In the genomic region with DNA sequence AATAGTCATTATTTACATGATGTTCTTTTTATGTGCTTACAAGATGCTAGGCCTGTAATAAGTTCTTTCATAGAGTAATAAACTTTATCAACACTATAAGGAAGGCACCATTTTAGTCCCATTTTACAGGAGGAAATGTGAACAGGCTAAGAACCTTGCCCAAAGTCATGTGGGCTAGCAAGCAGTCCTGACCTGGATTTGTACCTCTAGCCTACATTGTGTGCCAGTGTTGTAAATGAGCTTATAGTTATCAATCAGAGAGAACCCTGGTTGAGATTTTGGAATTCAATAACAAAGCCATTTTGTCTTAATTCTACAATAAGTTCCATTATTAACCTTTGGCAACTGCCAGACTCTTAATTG, we compare ENCODE assay signal across 20 cellular contexts. TPM values are rescaled to one million over a fixed set of nuclear protein-coding genes. Genes with fewer than 3 reads are reported as not detected.
A peak's percentile ranks its signal among the peaks of the same experiment; 100 is the strongest.
DNase-seq lines count a peak whose midpoint lies in the region; ATAC-seq, FAIRE-seq and TF ChIP-seq lines count a peak whose summit lies in the region.
"Had no signal": no experiment of that assay in that cellular context is flagged by ENCODE, and none has a peak within 500 bp of the region (broad histone marks: within the 10 kb centered on the region; RNA-seq: fewer than 3 reads in every experiment).

No MANE protein-coding gene starts in this region.

- no peak overlapping the region for H2BK12ac ChIP-seq in H1 (ENCODE audit: low read depth, low read length)

- peak overlapping the region; percentile 33 for H3K27ac Mint-ChIP-seq in Calu3 (ENCODE audit: unreplicated experiment)
- H3K27ac Mint-ChIP-seq: activated CD4-positive, alpha-beta T cell treated with anti-CD3 and anti-CD28 coated beads, Interleukin-2, amount 10 ng/mL, durations not matched to agents 7 days and 5 days; stimulated activated naive B cell treated with anti-CD40 and anti-IgM and Interleukin-4, amounts not matched to agents 10 μg/mL and 1 μg/mL and 100 μg/mL, for 72 hours had no signal

- no peak overlapping the region for H4K8ac ChIP-seq in H1 (ENCODE audit: extremely low read depth, insufficient read depth, low read length)

- H3K4me1 ChIP-seq in OCI-LY1 (ENCODE audit: insufficient read depth, low read length, severe bottlenecking) (peaks cover 15% of the 10 kb centered on the region), H1 (replicated peaks in 1 of 4; ENCODE audit: control insufficient read depth in 3 of 4, insufficient read depth in 4 of 4, low read length in 3 of 4) (peaks cover 7 to 12% (median 9%) of the 10 kb centered on the region in 4 experiments), neutrophil (ENCODE audit: control insufficient read depth in 1 of 2, insufficient read depth in 1 of 2, low read depth in 1 of 2, low read length in 1 of 2) (peaks cover 27 to 31% of the 10 kb centered on the region in 2 experiments), prostate gland (replicated peaks) (no peaks in the 10 kb centered on the region)

- no peak overlapping the region for H2BK120ac ChIP-seq in H1 (replicated peaks; ENCODE audit: low read depth, low read length)

- no peak for TF ChIP-seq EP300 in H1 (IDR thresholded peaks at IDR 0.05; ENCODE audit: borderline replicate concordance in 1 of 2, low read depth in 2 of 2, low read length in 2 of 2)

- no peak for ATAC-seq in HG03571 (IDR thresholded peaks at IDR 0.05; ENCODE audit: unreplicated experiment)
- ATAC-seq: body of pancreas; stimulated activated naive B cell treated with anti-CD40 and anti-IgM and Interleukin-4, amounts not matched to agents 10 μg/mL and 1 μg/mL and 100 μg/mL, for 72 hours had no signal

- no peaks in the 10 kb centered on the region for H3K79me1 ChIP-seq in H1 (ENCODE audit: low read depth, low read length)

- intact Hi-C loops in Calu3 (cut with micrococcal nuclease; ENCODE audit: unreplicated experiment) (no loop called here), prostate gland (cut with DNase I) (no loop called here)

- no peaks in the 10 kb centered on the region for H3K79me2 ChIP-seq in OCI-LY1 (ENCODE audit: insufficient read depth, low read length)
- no peaks in the 10 kb centered on the region; a peak in 1 of 4 replicates for H3K79me2 ChIP-seq in H1 (ENCODE audit: control insufficient read depth in 1 of 2, insufficient read depth in 2 of 2, low read length in 2 of 2)

- H3F3A ChIP-seq in OCI-LY1 (ENCODE audit: insufficient read depth, low read length) = peaks cover 10% of the 10 kb centered on the region; the same call in 1 of the 2 replicates

- peaks cover 3% of the 10 kb centered on the region for H3K4me1 Mint-ChIP-seq in Calu3 (ENCODE audit: low read depth, unreplicated experiment)

- no peak for DNase-seq in Calu3
- DNase-seq in H1 (ENCODE audit: low read depth in 1 of 2, low spot score in 2 of 2) = no peak
- DNase-seq in stimulated activated CD4-positive, alpha-beta T cell treated with anti-CD3 and anti-CD28 coated beads, Interleukin-4, amount 100 ng/mL, for 24 hours = no peak
- no peak for DNase-seq in prostate gland (ENCODE audit: low spot score)
- DNase-seq: activated CD4-positive, alpha-beta T cell treated with anti-CD3 and anti-CD28 coated beads, Interleukin-2, amount 10 ng/mL, durations not matched to agents 7 days and 5 days; body of pancreas; DND-41; NCI-H1694 treated with DMSO at 0.1 percent for 48 hours; NCI-H748 treated with DMSO at 0.1 percent for 48 hours; sigmoid colon; stimulated activated naive B cell treated with anti-CD40 and anti-IgM and Interleukin-4, amounts not matched to agents 10 μg/mL and 1 μg/mL and 100 μg/mL, for 72 hours; T1000; uterus had no signal

- H2AK5ac ChIP-seq in H1 (ENCODE audit: low read depth, low read length) = no peak overlapping the region

- no peak overlapping the region for H2BK5ac ChIP-seq in H1 (ENCODE audit: low read depth, low read length)

- H3K4me3 Mint-ChIP-seq in Calu3 (ENCODE audit: low read depth, unreplicated experiment) = no peak overlapping the region
- H3K4me3 Mint-ChIP-seq: activated CD4-positive, alpha-beta T cell treated with anti-CD3 and anti-CD28 coated beads, Interleukin-2, amount 10 ng/mL, durations not matched to agents 7 days and 5 days; stimulated activated naive B cell treated with anti-CD40 and anti-IgM and Interleukin-4, amounts not matched to agents 10 μg/mL and 1 μg/mL and 100 μg/mL, for 72 hours had no signal

- no peak overlapping the region for H2AFZ ChIP-seq in OCI-LY1 (ENCODE audit: low read length)
- no peak overlapping the region for H2AFZ ChIP-seq in H1 (ENCODE audit: low read length)

- H3K23me2 ChIP-seq in H1 (ENCODE audit: low read depth, low read length) = no peaks in the 10 kb centered on the region

- TF ChIP-seq CTCF in Calu3 (IDR thresholded peaks at IDR 0.05; ENCODE audit: unreplicated experiment) = no peak
- no peak for TF ChIP-seq CTCF in OCI-LY1 (IDR thresholded peaks at IDR 0.05; ENCODE audit: low read length)
- no peak for TF ChIP-seq CTCF in H1 (IDR thresholded peaks at IDR 0.05; ENCODE audit: control extremely low read depth in 1 of 3, insufficient read depth in 1 of 3, low read depth in 1 of 3, low read length in 3 of 3)
- no peak for TF ChIP-seq CTCF in neutrophil (IDR thresholded peaks at IDR 0.05)
- no peak for TF ChIP-seq CTCF in prostate gland (IDR thresholded peaks at IDR 0.05)

- no peak overlapping the region for H4K91ac ChIP-seq in H1 (replicated peaks; ENCODE audit: insufficient read length, low read length)

- no peaks in the 10 kb centered on the region for H3K9me3 Mint-ChIP-seq in Calu3 (ENCODE audit: low read depth, unreplicated experiment)
- H3K9me3 Mint-ChIP-seq: activated CD4-positive, alpha-beta T cell treated with anti-CD3 and anti-CD28 coated beads, Interleukin-2, amount 10 ng/mL, durations not matched to agents 7 days and 5 days; stimulated activated naive B cell treated with anti-CD40 and anti-IgM and Interleukin-4, amounts not matched to agents 10 μg/mL and 1 μg/mL and 100 μg/mL, for 72 hours had no signal

- peaks cover 41% of the 10 kb centered on the region for H3K36me3 ChIP-seq in OCI-LY1 (ENCODE audit: insufficient read depth, low read length)
- peaks cover 8 to 33% (median 15%) of the 10 kb centered on the region in 4 experiments for H3K36me3 ChIP-seq in H1 (ENCODE audit: control insufficient read depth in 2 of 4, insufficient read depth in 4 of 4, low read length in 3 of 4)
- H3K36me3 ChIP-seq in neutrophil = peaks cover 55% of the 10 kb centered on the region
- no peaks in the 10 kb centered on the region for H3K36me3 ChIP-seq in prostate gland
- H3K36me3 ChIP-seq: uterus had no signal

- H3K27me3 Mint-ChIP-seq in Calu3 (ENCODE audit: unreplicated experiment) = peaks cover 5% of the 10 kb centered on the region
- H3K27me3 Mint-ChIP-seq: activated CD4-positive, alpha-beta T cell treated with anti-CD3 and anti-CD28 coated beads, Interleukin-2, amount 10 ng/mL, durations not matched to agents 7 days and 5 days; stimulated activated naive B cell treated with anti-CD40 and anti-IgM and Interleukin-4, amounts not matched to agents 10 μg/mL and 1 μg/mL and 100 μg/mL, for 72 hours had no signal

- no peak overlapping the region for H3K14ac ChIP-seq in H1 (ENCODE audit: insufficient read length)

- no peak for TF ChIP-seq POLR2A in H1 (IDR thresholded peaks at IDR 0.05; ENCODE audit: control extremely low read depth in 1 of 2, low read depth in 2 of 2, low read length in 2 of 2)
- no peak for TF ChIP-seq POLR2A in prostate gland (IDR thresholded peaks at IDR 0.05)

- H3K23ac ChIP-seq in H1 (ENCODE audit: insufficient read length) = no peak overlapping the region

- peaks cover 71% of the 10 kb centered on the region for H3K36me3 Mint-ChIP-seq in Calu3 (ENCODE audit: insufficient read depth, unreplicated experiment)

- peak overlapping the region; percentile 14 for H3K27ac ChIP-seq in OCI-LY1 (ENCODE audit: low read depth, low read length, poor library complexity, severe bottlenecking)
- no peak overlapping the region for H3K27ac ChIP-seq in H1 (ENCODE audit: low read depth, low read length)
- H3K27ac ChIP-seq in neutrophil = peak overlapping the region; percentile 66
- H3K27ac ChIP-seq in prostate gland = no peak overlapping the region
- H3K27ac ChIP-seq: BLaER1, body of pancreas, uterus had no signal

- H3K27me3 ChIP-seq in OCI-LY1 (ENCODE audit: insufficient read depth, low read length) (no peaks in the 10 kb centered on the region), H1 (replicated peaks in 1 of 4; ENCODE audit: control insufficient read depth in 3 of 4, extremely low read depth in 1 of 4, insufficient read depth in 3 of 4, low read length in 3 of 4) (no peaks in the 10 kb centered on the region), neutrophil (no peaks in the 10 kb centered on the region), prostate gland (replicated peaks; ENCODE audit: insufficient read depth) (no peaks in the 10 kb centered on the region)
- H3K27me3 ChIP-seq: BLaER1, body of pancreas, sigmoid colon, uterus had no signal

- H3K9me3 ChIP-seq in OCI-LY1 (ENCODE audit: low read length) (no peaks in the 10 kb centered on the region), H1 (ENCODE audit: insufficient read depth in 2 of 2, low read depth in 1 of 2, low read length in 1 of 2) (no peaks in the 10 kb centered on the region), neutrophil (no peaks in the 10 kb centered on the region), prostate gland (no peaks in the 10 kb centered on the region)
- H3K9me3 ChIP-seq: BLaER1, body of pancreas, sigmoid colon, uterus had no signal

- no TSS peak for BruUV-seq in Calu3 (replicated peaks; lab: Mats Ljungman, UMichigan)

- POLR2A ChIA-PET in H1 (lab: Charles Lee; ENCODE audit: partially characterized antibody) = interaction anchor here (1.3 to 46.3 kb wide), 7 partner anchors 5 to 174 kb away, joined by 3 to 1575 read pairs (median 6); partner anchors contain the start of genes KPNB1 and TBKBP1

- H3K9me2 ChIP-seq in OCI-LY1 (ENCODE audit: low read depth, low read length) = no peaks in the 10 kb centered on the region

- H2BK20ac ChIP-seq in H1 (ENCODE audit: low read length) = no peak overlapping the region

- H3K56ac ChIP-seq in H1 (replicated peaks; ENCODE audit: insufficient read length, low read depth, low read length) = no peak overlapping the region

- no peak for TF ChIP-seq RAD21 in H1 (IDR thresholded peaks at IDR 0.05 in 1 of 2, conservative IDR thresholded peaks at IDR 0.05 in 1 of 2; ENCODE audit: low read depth in 2 of 2, low read length in 2 of 2)

- H4K5ac ChIP-seq in H1 (ENCODE audit: insufficient read length, low read depth, low read length) = no peak overlapping the region

- no peak overlapping the region for H3K9ac ChIP-seq in OCI-LY1 (ENCODE audit: low read length)
- H3K9ac ChIP-seq in H1 (replicated peaks in 1 of 4; ENCODE audit: extremely low read depth in 1 of 4, low read depth in 3 of 4, low read length in 3 of 4) = no peak overlapping the region
- H3K9ac ChIP-seq: BLaER1 had no signal

- H3K4me2 ChIP-seq in OCI-LY1 (ENCODE audit: low read length) = no peak overlapping the region
- peak overlapping the region in 1 of 2 experiments; percentile 1; a peak in 1 of 4 replicates for H3K4me2 ChIP-seq in H1 (ENCODE audit: insufficient read depth in 1 of 2, low read depth in 2 of 2, low read length in 2 of 2)
- H3K4me2 ChIP-seq: BLaER1 had no signal

- H4K20me1 ChIP-seq in OCI-LY1 (ENCODE audit: insufficient read depth, low read length) (no peaks in the 10 kb centered on the region), H1 (replicated peaks in 1 of 2; ENCODE audit: control insufficient read depth in 1 of 2, insufficient read depth in 2 of 2, low read length in 2 of 2) (no peaks in the 10 kb centered on the region)

- H3K18ac ChIP-seq in H1 (ENCODE audit: extremely low read depth, low read length) = no peak overlapping the region

- CTCF ChIA-PET in Calu3 (lab: Charles Lee) = interaction anchor here (0.8 to 1.6 kb wide), 4 partner anchors 9 to 22 kb away, joined by 3 to 4 read pairs (median 4); no protein-coding TSS in a partner anchor
- CTCF ChIA-PET in H1 (lab: Charles Lee; ENCODE audit: partially characterized antibody) = interaction anchor here (0.6 to 4.5 kb wide), 13 partner anchors 9 to 806 kb away, joined by 3 to 36 read pairs (median 4); partner anchors contain the start of gene TBX21

- H2BK15ac ChIP-seq in H1 (ENCODE audit: low read length) = no peak overlapping the region

- FAIRE-seq in H1 (lab: Jason Lieb, UNC) = no peak
- FAIRE-seq: HTR-8/SVneo had no signal

- H3K4me3 ChIP-seq in OCI-LY1 (ENCODE audit: low read depth, low read length, poor library complexity, severe bottlenecking) = no peak overlapping the region
- H3K4me3 ChIP-seq in H1 (ENCODE audit: extremely low read depth in 1 of 4, insufficient read depth in 2 of 4, low read depth in 3 of 4, low read length in 4 of 4) = no peak overlapping the region
- H3K4me3 ChIP-seq in neutrophil (ENCODE audit: low read depth in 1 of 2, low read length in 1 of 2) = no peak overlapping the region
- no peak overlapping the region for H3K4me3 ChIP-seq in prostate gland
- H3K4me3 ChIP-seq: BLaER1, body of pancreas, sigmoid colon, uterus had no signal

- H3K4ac ChIP-seq in H1 (replicated peaks; ENCODE audit: insufficient read length, low read depth, low read length) = no peak overlapping the region

RNA-seq across cellular contexts. Expression of gene TBKBP1, which starts 6.7 kb away (rescaled TPM):
- total RNA-seq in Calu3 (2022) (6.4 and 6.5 TPM in 2 replicates), prostate gland (10 to 100 TPM in 1 of 2 donors, 1 to 10 TPM in 1; 9.5 to 15.3 TPM)
- total RNA-seq in H1 (2021; fragmentation: NEBNext Ultra II Directional; extraction: Animal tissue kit (Norgen Biotek cat#: 25700)) = 15.1 and 16.7 TPM in 2 replicates
- 6.3 and 9.3 TPM in 2 replicates for polyA plus RNA-seq in H1 (2011; rRNA removed)
- polyA plus RNA-seq in H1 (2011; cell fraction: cytosol; rRNA removed) = 8.4 TPM
- 20.6 TPM for polyA plus RNA-seq in H1 (2011; cell fraction: nucleus; rRNA removed)
- 17.1 to 26.1 TPM (median 23.5 TPM) in 4 replicates for polyA plus RNA-seq in H1 (2012, experiment 1 of 2)
- 21.5 TPM for polyA plus RNA-seq in H1 (2012, experiment 2 of 2)
- 6.6 TPM for polyA plus RNA-seq in H1 (2013, experiment 1 of 2)
- 7.1 TPM for polyA plus RNA-seq in H1 (2013, experiment 2 of 2)
- 5.1 and 6.0 TPM in 2 replicates for polyA minus RNA-seq in H1 (2011; rRNA and poly(A)+ RNA removed)
- polyA minus RNA-seq in H1 (2011; cell fraction: cytosol; rRNA and poly(A)+ RNA removed) = 11.2 TPM
- polyA minus RNA-seq in H1 (2011; cell fraction: nucleus; rRNA and poly(A)+ RNA removed) = 7.2 TPM

RNA-seq across cellular contexts. Expression of gene KPNB1, which starts 37.6 kb away (rescaled TPM):
- total RNA-seq in Calu3 (2022) (511 and 538 TPM in 2 replicates), prostate gland (100 to 1,000 TPM; 148 to 239 TPM)
- 625 and 635 TPM in 2 replicates for total RNA-seq in H1 (2021; fragmentation: NEBNext Ultra II Directional; extraction: Animal tissue kit (Norgen Biotek cat#: 25700))
- polyA plus RNA-seq in H1 (2011; rRNA removed) = 142 and 171 TPM in 2 replicates
- polyA plus RNA-seq in H1 (2011; cell fraction: cytosol; rRNA removed) = 209 TPM
- polyA plus RNA-seq in H1 (2011; cell fraction: nucleus; rRNA removed) = 433 TPM
- polyA plus RNA-seq in H1 (2012, experiment 1 of 2) = 357 to 670 TPM (median 408 TPM) in 4 replicates
- 16.3 TPM for polyA plus RNA-seq in H1 (2012, experiment 2 of 2)
- 602 TPM for polyA plus RNA-seq in H1 (2013, experiment 1 of 2)
- polyA plus RNA-seq in H1 (2013, experiment 2 of 2) = 545 TPM
- polyA minus RNA-seq in H1 (2011; rRNA and poly(A)+ RNA removed) = 512 and 884 TPM in 2 replicates
- 185 TPM for polyA minus RNA-seq in H1 (2011; cell fraction: cytosol; rRNA and poly(A)+ RNA removed)
- polyA minus RNA-seq in H1 (2011; cell fraction: nucleus; rRNA and poly(A)+ RNA removed) = 342 TPM

RNA-seq across cellular contexts. Expression of gene TBX21, which starts 45.7 kb away (rescaled TPM):
- not detected in 2 replicates for total RNA-seq in Calu3 (2022)
- not detected in 2 replicates for total RNA-seq in H1 (2021; fragmentation: NEBNext Ultra II Directional; extraction: Animal tissue kit (Norgen Biotek cat#: 25700))
- 0.05 TPM in 1 of 2 replicates, not detected in the other for polyA plus RNA-seq in H1 (2011; rRNA removed)
- 0.04 TPM for polyA plus RNA-seq in H1 (2011; cell fraction: cytosol; rRNA removed)
- polyA plus RNA-seq in H1 (2011; cell fraction: nucleus; rRNA removed) = not detected
- not detected in 4 replicates for polyA plus RNA-seq in H1 (2012, experiment 1 of 2)
- polyA plus RNA-seq in H1 (2012, experiment 2 of 2) = not detected
- polyA plus RNA-seq in H1 (2013, experiment 1 of 2) = 0.02 TPM
- 0.02 TPM for polyA plus RNA-seq in H1 (2013, experiment 2 of 2)
- 0.05 TPM in 1 of 2 replicates, not detected in the other for polyA minus RNA-seq in H1 (2011; rRNA and poly(A)+ RNA removed)
- not detected for polyA minus RNA-seq in H1 (2011; cell fraction: cytosol; rRNA and poly(A)+ RNA removed)
- not detected for polyA minus RNA-seq in H1 (2011; cell fraction: nucleus; rRNA and poly(A)+ RNA removed)
- total RNA-seq in prostate gland = under 1 TPM; 0.27 to 0.45 TPM
- total RNA-seq: fibroblast of lung, MCF 10A had no signal
- polyA plus RNA-seq: fibroblast of lung had no signal

Comparison
In these comparisons a context has a peak if more than half of its experiments do, and no peak if none do; other contexts are left out.
1. H3K27ac ChIP-seq: peak in OCI-LY1 (single experiment) and neutrophil (single experiment); none in H1 (single experiment) and prostate gland (0 of 2).